ENCODE assay signal across 9 cellular contexts in the genomic region with DNA sequence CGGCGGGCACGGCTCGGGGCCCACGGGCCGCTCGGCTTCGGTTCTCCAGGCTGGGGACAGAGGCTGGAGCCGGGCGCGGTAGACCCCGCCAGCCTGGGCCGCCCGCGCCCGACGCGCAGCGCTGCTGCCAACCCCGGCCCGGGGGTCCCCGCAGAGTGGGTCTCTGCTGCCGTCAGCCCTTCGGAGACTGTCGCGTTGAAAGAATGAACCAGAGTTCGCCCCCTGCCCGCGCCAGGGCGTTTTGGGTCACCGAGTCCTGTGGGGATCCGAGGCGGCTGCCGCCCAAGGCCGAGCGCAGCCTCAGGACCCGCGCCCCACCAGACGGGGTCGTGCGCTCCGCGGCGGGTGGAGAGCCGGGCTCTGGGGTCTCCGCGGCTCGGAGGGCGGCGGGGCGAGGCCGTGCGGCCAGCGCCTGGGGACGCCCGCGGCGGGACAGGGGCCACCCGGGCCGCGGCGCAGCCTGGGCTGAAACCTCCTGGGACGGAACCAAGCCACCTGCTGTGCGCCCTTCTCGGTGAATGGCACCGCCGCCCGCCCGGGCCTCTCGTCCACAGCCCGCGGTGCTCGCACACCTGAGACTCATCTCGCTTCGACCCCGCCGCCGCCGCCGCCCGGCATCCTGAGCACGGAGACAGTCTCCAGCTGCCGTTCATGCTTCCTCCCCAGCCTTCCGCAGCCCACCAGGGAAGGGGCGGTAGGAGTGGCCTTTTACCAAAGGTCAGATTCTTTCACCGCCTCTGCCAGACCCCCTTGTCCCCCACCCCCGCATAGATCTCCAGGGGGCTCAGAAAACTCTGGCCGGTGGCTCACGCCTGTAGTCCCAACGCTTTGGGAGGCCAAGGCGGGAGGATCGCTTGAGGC. TPM values are rescaled to one million over a fixed set of nuclear protein-coding genes. Genes with fewer than 3 reads are reported as not detected.
A peak's percentile ranks its signal among the peaks of the same experiment; 100 is the strongest.
DNase-seq lines count a peak whose midpoint lies in the region; ATAC-seq, FAIRE-seq and TF ChIP-seq lines count a peak whose summit lies in the region.
"Had no signal": no experiment of that assay in that cellular context is flagged by ENCODE, and none has a peak within 500 bp of the region (broad histone marks: within the 10 kb centered on the region; RNA-seq: fewer than 3 reads in every experiment).

No MANE protein-coding gene starts in this region.

- TF ChIP-seq POLR2A in esophagus muscularis mucosa (IDR thresholded peaks at IDR 0.05; ENCODE audit: low read depth), result no peak
- TF ChIP-seq POLR2A in GM12891 (IDR thresholded peaks at IDR 0.05; ENCODE audit: low read depth, low read length), result no peak

- H3K4me1 Mint-ChIP-seq in osteocyte (ENCODE audit: unreplicated experiment), result peaks cover 8% of the 10 kb centered on the region

- H3K27me3 Mint-ChIP-seq in osteocyte (ENCODE audit: unreplicated experiment), result peaks cover 10% of the 10 kb centered on the region

- TF ChIP-seq CTCF in GM20000 (IDR thresholded peaks at IDR 0.05; ENCODE audit: extremely low read depth, missing control alignments) (no peak), WERI-Rb-1 (IDR thresholded peaks at IDR 0.05; ENCODE audit: low read depth, low read length) (no peak), esophagus muscularis mucosa (IDR thresholded peaks at IDR 0.05) (no peak), osteocyte (IDR thresholded peaks at IDR 0.05) (no peak)

- H3K4me3 Mint-ChIP-seq in osteocyte (ENCODE audit: unreplicated experiment), result peak overlapping the region; percentile 65

- H3K4me1 ChIP-seq in esophagus muscularis mucosa, result peaks cover 15 to 35% (median 22%) of the 10 kb centered on the region in 4 donors
- no peaks in the 10 kb centered on the region for H3K4me1 ChIP-seq in SJCRH30

- H3K9me3 ChIP-seq in WERI-Rb-1 (ENCODE audit: severe bottlenecking) (no peaks in the 10 kb centered on the region), esophagus muscularis mucosa (no peaks in the 10 kb centered on the region), SJCRH30 (replicated peaks) (no peaks in the 10 kb centered on the region)

- H3K36me3 ChIP-seq in WERI-Rb-1 (peaks cover 21% of the 10 kb centered on the region), esophagus muscularis mucosa (peaks cover 22 to 29% (median 26%) of the 10 kb centered on the region in 4 donors), SJCRH30 (no peaks in the 10 kb centered on the region; the same call in 1 of the 2 replicates)

- ATAC-seq in HG03460 (IDR thresholded peaks at IDR 0.05; ENCODE audit: unreplicated experiment) (no peak), GM21723 (IDR thresholded peaks at IDR 0.05; ENCODE audit: unreplicated experiment) (no peak)

- peaks cover 9% of the 10 kb centered on the region for H3K27me3 ChIP-seq in WERI-Rb-1 (ENCODE audit: insufficient read depth, low read depth, severe bottlenecking)
- H3K27me3 ChIP-seq in esophagus muscularis mucosa, result peaks cover 5 to 68% (median 33%) of the 10 kb centered on the region in 4 donors
- H3K27me3 ChIP-seq in SJCRH30, result no peaks in the 10 kb centered on the region

- H3K27ac ChIP-seq in WERI-Rb-1 (no peak overlapping the region), esophagus muscularis mucosa (replicated peaks in 1 of 4) (no peak overlapping the region), SJCRH30 (no peak overlapping the region)

- no peak for TF ChIP-seq EP300 in esophagus muscularis mucosa (IDR thresholded peaks at IDR 0.05)

- no peaks in the 10 kb centered on the region for H3K9me3 Mint-ChIP-seq in osteocyte (ENCODE audit: unreplicated experiment)

- intact Hi-C loops in esophagus muscularis mucosa (cut with DNase I), result no loop called here

- H3K4me3 ChIP-seq in WERI-Rb-1 (ENCODE audit: low read depth, low read length) (peak overlapping the region; percentile 50), esophagus muscularis mucosa (peak overlapping the region; percentile 59 to 77 (median 66)), SJCRH30 (no peak overlapping the region)

- DNase-seq in GM20000 (ENCODE audit: low spot score), result peak; percentile 38
- DNase-seq in WERI-Rb-1, result no peak
- DNase-seq in esophagus muscularis mucosa (ENCODE audit: extremely low spot score), result no peak
- DNase-seq in osteocyte (ENCODE audit: extremely low spot score, unreplicated experiment), result no peak
- no peak for DNase-seq in SJCRH30
- DNase-seq in GM12891 (ENCODE audit: insufficient read length, low spot score), result no peak

- no peak for FAIRE-seq in GM12891 (lab: Jason Lieb, UNC)

- no peak overlapping the region for H3K27ac Mint-ChIP-seq in osteocyte (ENCODE audit: unreplicated experiment)

- WGBS in esophagus muscularis mucosa, result 14% methylated on average over 25 of the region's 92 CpGs

- H3K36me3 Mint-ChIP-seq in osteocyte (ENCODE audit: unreplicated experiment), result peaks cover 18% of the 10 kb centered on the region

TF ChIP-seq in GM12891, 5 proteins besides CTCF, POLR2A, EP300 and RAD21:
- TF ChIP-seq TAF1 (IDR thresholded peaks at IDR 0.05; ENCODE audit: low read depth, low read length) (no peak), PAX5 (IDR thresholded peaks at IDR 0.05; ENCODE audit: insufficient read depth, low read length, severe bottlenecking) (no peak), POLR2AphosphoS5 (IDR thresholded peaks at IDR 0.05; ENCODE audit: low read depth, low read length) (no peak), POU2F2 (IDR thresholded peaks at IDR 0.05; ENCODE audit: low read depth, low read length) (no peak), SPI1 (IDR thresholded peaks at IDR 0.05; ENCODE audit: low read depth, low read length) (no peak)

RNA-seq across cellular contexts. Expression of a gene that starts 0.7 kb away (rescaled TPM):
- not detected for total RNA-seq in esophagus muscularis mucosa
- total RNA-seq in osteocyte, result 0.21 and 0.64 TPM in 2 replicates
- 0.26 TPM in 1 of 2 replicates, not detected in the other for total RNA-seq in SJCRH30 (2014; rRNA removed; shearing (Covaris generic))
- 0.47 TPM for polyA plus RNA-seq in GM12891 (2012; ENCODE audit: low read depth, missing spikeins)
- total RNA-seq: RPMI7951 had no signal

RNA-seq across cellular contexts. Expression of a gene that starts 21.3 kb away (rescaled TPM):
- total RNA-seq in esophagus muscularis mucosa, result 1 to 10 TPM in 2 of 4 donors, under 1 TPM in 1, not detected in 1; 0.99 to 2.5 (median 1.3) TPM
- total RNA-seq in osteocyte, result 1.0 and 2.0 TPM in 2 replicates
- total RNA-seq in SJCRH30 (2014; rRNA removed; shearing (Covaris generic)), result 0.61 and 0.79 TPM in 2 replicates
- polyA plus RNA-seq in GM12891 (2012; ENCODE audit: low read depth, missing spikeins), result not detected

RNA-seq across cellular contexts. Expression of a gene that starts 21.7 kb away (rescaled TPM):
- 10 to 100 TPM; 30.8 to 43.6 (median 39.3) TPM for total RNA-seq in esophagus muscularis mucosa
- total RNA-seq in osteocyte, result 51.5 and 61.1 TPM in 2 replicates
- 61.6 and 64.0 TPM in 2 replicates for total RNA-seq in SJCRH30 (2014; rRNA removed; shearing (Covaris generic))
- 37.8 TPM for polyA plus RNA-seq in GM12891 (2012; ENCODE audit: low read depth, missing spikeins)

RNA-seq across cellular contexts. Expression of a gene that starts 30.2 kb away (rescaled TPM):
- not detected for total RNA-seq in esophagus muscularis mucosa
- total RNA-seq in osteocyte, result not detected in 2 replicates
- not detected in 2 replicates for total RNA-seq in SJCRH30 (2014; rRNA removed; shearing (Covaris generic))
- not detected for polyA plus RNA-seq in GM12891 (2012; ENCODE audit: low read depth, missing spikeins)
- total RNA-seq: RPMI7951 had no signal
